In genomic region chr7:131038153-131038552, GRCh38 we compare ENCODE assay signal across 1 cellular context.
TF ChIP-seq lines count a peak whose summit lies in the region.

No MANE protein-coding gene starts in this region.

TF ChIP-seq in SK-N-SH treated with all-trans-retinoic acid at 6 μM for 48 hours, 23 proteins besides CTCF, POLR2A, EP300 and RAD21 (continued from another document):
- TF ChIP-seq CSRNP3 (CRISPR knock-in tag; IDR thresholded peaks at IDR 0.05): no peak
TF ChIP-seq in SK-N-SH treated with all-trans-retinoic acid at 6 μM for 48 hours: peak in this region for 0.
